ENCODE assay signal across 8 cellular contexts in genomic region chr22:19714320-19715252, GRCh38. TPM values are rescaled to one million over a fixed set of nuclear protein-coding genes. Genes with fewer than 3 reads are reported as not detected.
A peak's percentile ranks its signal among the peaks of the same experiment; 100 is the strongest.
DNase-seq lines count a peak whose midpoint lies in the region; ATAC-seq and TF ChIP-seq lines count a peak whose summit lies in the region.

SEPTIN5 (plus strand) TSS chr22:19714503; CDS start chr22:19714589, 86 bp downstream.

- H3K36me3 ChIP-seq in stomach, result no peaks in the 10 kb centered on the region

- no peaks in the 10 kb centered on the region for H3K9me3 ChIP-seq in stomach

- no peak for TF ChIP-seq EP300 in stomach (IDR thresholded peaks at IDR 0.05)

- TF ChIP-seq POLR2A in stomach (IDR thresholded peaks at IDR 0.05), result no peak

- WGBS in stomach, 5 donors, result 1 to 5% (median 1%) methylated on average over 22 to 102 of the region's 104 CpGs

- H3K9me3 Mint-ChIP-seq in immature natural killer cell, result no peaks in the 10 kb centered on the region

- in situ Hi-C loops in astrocyte of the spinal cord (cut with HindIII; ENCODE audit: low sequenced_read_pairs), result no loop called here

- peak; percentile 12 for DNase-seq in NCI-H2227 treated with DMSO at 0.1 percent for 48 hours (lab: John Stamatoyannopoulos, UW)
- no peak for DNase-seq in NCI-H2227 (lab: John Stamatoyannopoulos, UW; ENCODE audit: unreplicated experiment)
- DNase-seq in astrocyte of the spinal cord (ENCODE audit: low read depth, low spot score), result no peak
- no peak for DNase-seq in immature natural killer cell
- DNase-seq in stomach, result no peak

- ATAC-seq in GM18511 (IDR thresholded peaks at IDR 0.05; ENCODE audit: unreplicated experiment), result no peak
- ATAC-seq in GM18519 (IDR thresholded peaks at IDR 0.05; ENCODE audit: low FRiP score, unreplicated experiment), result no peak
- no peak for ATAC-seq in GM21526 (IDR thresholded peaks at IDR 0.05; ENCODE audit: low FRiP score, unreplicated experiment)

- H3K27ac ChIP-seq in stomach, result peak within 1 kb of the TSS in 4 of 5 donors; percentile 5 to 71 (median 24)

- TF ChIP-seq CTCF in astrocyte of the spinal cord (IDR thresholded peaks at IDR 0.05; ENCODE audit: low read depth, low read length), result no peak
- no peak for TF ChIP-seq CTCF in stomach (IDR thresholded peaks at IDR 0.05)

- H3K27me3 Mint-ChIP-seq in immature natural killer cell (ENCODE audit: low read depth in 3 of 3), result peaks cover 13 to 22% (median 14%) of the 10 kb centered on the region in 3 donors

- no peaks in the 10 kb centered on the region for H3K36me3 Mint-ChIP-seq in immature natural killer cell

- peaks cover 0 to 8% of the 10 kb centered on the region in 2 donors for H3K4me1 Mint-ChIP-seq in immature natural killer cell

- H3K4me3 ChIP-seq in astrocyte of the spinal cord (ENCODE audit: low read depth, low read length) (peak within 1 kb of the TSS; percentile 46), stomach (peak within 1 kb of the TSS; percentile 62 to 82 (median 72))

- H3K4me3 Mint-ChIP-seq in immature natural killer cell, result peak within 1 kb of the TSS; percentile 38 to 64 (median 62)

- H3K4me1 ChIP-seq in stomach, result peaks cover 15 to 52% (median 43%) of the 10 kb centered on the region in 4 donors

- peaks cover 0 to 64% (median 25%) of the 10 kb centered on the region in 3 donors for H3K27me3 ChIP-seq in stomach

- intact Hi-C loops in stomach (cut with DNase I; ENCODE audit: low total_unique reads), result no loop called here

- no peak within 1 kb of the TSS for H3K27ac Mint-ChIP-seq in immature natural killer cell

RNA-seq across cellular contexts. Expression of gene SEPTIN5, which starts in this region (rescaled TPM):
- 1 to 10 TPM in 1 of 3 donors, under 1 TPM in 1, not detected in 1; 0.36 to 2.2 TPM for polyA plus RNA-seq in immature natural killer cell
- total RNA-seq in stomach, result 10 to 100 TPM in 3 of 5 donors, 1 to 10 TPM in 2; 1.2 to 38.8 (median 13.9) TPM
- 10 to 100 TPM in 2 of 3 donors, 1 to 10 TPM in 1; 8.2 to 16.0 (median 11.1) TPM for polyA plus RNA-seq in stomach
